10 cellular contexts compared by ENCODE assay signal in genomic region chr6:154653853-154654252, GRCh38.
DNase-seq lines count a peak whose midpoint lies in the region; ATAC-seq and TF ChIP-seq lines count a peak whose summit lies in the region.
"Had no signal": no experiment of that assay in that cellular context is flagged by ENCODE, and none has a peak within 500 bp of the region (broad histone marks: within the 10 kb centered on the region; RNA-seq: fewer than 3 reads in every experiment).

No MANE protein-coding gene starts in this region.

- H3K4me3 Mint-ChIP-seq in stimulated activated memory B cell treated with anti-CD40 and anti-IgM and Interleukin-4, amounts not matched to agents 10 μg/mL and 1 μg/mL and 100 μg/mL, for 72 hours, result no peak overlapping the region
- H3K4me3 Mint-ChIP-seq: activated CD8-positive, alpha-beta T cell treated with anti-CD3 and anti-CD28 coated beads, Interleukin-2, amount 10 ng/mL, durations not matched to agents 7 days and 5 days; stimulated activated naive CD8-positive, alpha-beta T cell treated with anti-CD3 and anti-CD28 coated beads, Interleukin-15, Interleukin-2, amounts not matched to agents 100 ng/mL and 50 ng/mL, for 24 hours had no signal

- H3K27ac ChIP-seq in upper lobe of right lung (peak overlapping the region; percentile 51), WERI-Rb-1 (no peak overlapping the region)
- H3K27ac ChIP-seq: neutrophil had no signal

- peaks cover 16% of the 10 kb centered on the region for H3K4me1 ChIP-seq in upper lobe of right lung

- H3K36me3 ChIP-seq in upper lobe of right lung (no peaks in the 10 kb centered on the region), WERI-Rb-1 (no peaks in the 10 kb centered on the region)
- H3K36me3 ChIP-seq: neutrophil had no signal

- peak; percentile 30 for DNase-seq in HT-29 (ENCODE audit: low spot score)
- DNase-seq in cardiac fibroblast (ENCODE audit: low read depth in 2 of 2), result peak; percentile 91 to 93
- peak; percentile 45 for DNase-seq in left kidney (ENCODE audit: low read depth, low spot score)
- DNase-seq in upper lobe of right lung, result no peak
- DNase-seq in NK-92 (lab: John Stamatoyannopoulos, UW; ENCODE audit: unreplicated experiment), result no peak
- DNase-seq in WERI-Rb-1, result no peak
- DNase-seq: activated CD8-positive, alpha-beta T cell treated with anti-CD3 and anti-CD28 coated beads, Interleukin-2, amount 10 ng/mL, durations not matched to agents 7 days and 5 days had no signal

- TF ChIP-seq CTCF in cardiac fibroblast (IDR thresholded peaks at IDR 0.05; ENCODE audit: low read depth, low read length), result no peak
- TF ChIP-seq CTCF in upper lobe of right lung (IDR thresholded peaks at IDR 0.05), result no peak
- TF ChIP-seq CTCF in WERI-Rb-1 (IDR thresholded peaks at IDR 0.05; ENCODE audit: low read depth, low read length), result no peak

- H3K27me3 ChIP-seq in upper lobe of right lung (no peaks in the 10 kb centered on the region), WERI-Rb-1 (ENCODE audit: insufficient read depth, low read depth, severe bottlenecking) (no peaks in the 10 kb centered on the region)
- H3K27me3 ChIP-seq: neutrophil had no signal

- H3K36me3 Mint-ChIP-seq in stimulated activated memory B cell treated with anti-CD40 and anti-IgM and Interleukin-4, amounts not matched to agents 10 μg/mL and 1 μg/mL and 100 μg/mL, for 72 hours, result no peaks in the 10 kb centered on the region

- H3K9me3 ChIP-seq in upper lobe of right lung, result no peaks in the 10 kb centered on the region
- no peaks in the 10 kb centered on the region for H3K9me3 ChIP-seq in WERI-Rb-1 (ENCODE audit: severe bottlenecking)
- H3K9me3 ChIP-seq: neutrophil had no signal

- H3K27ac Mint-ChIP-seq in stimulated activated memory B cell treated with anti-CD40 and anti-IgM and Interleukin-4, amounts not matched to agents 10 μg/mL and 1 μg/mL and 100 μg/mL, for 72 hours, result no peak overlapping the region
- H3K27ac Mint-ChIP-seq: activated CD8-positive, alpha-beta T cell treated with anti-CD3 and anti-CD28 coated beads, Interleukin-2, amount 10 ng/mL, durations not matched to agents 7 days and 5 days; stimulated activated naive CD8-positive, alpha-beta T cell treated with anti-CD3 and anti-CD28 coated beads, Interleukin-15, Interleukin-2, amounts not matched to agents 100 ng/mL and 50 ng/mL, for 24 hours had no signal

- no peaks in the 10 kb centered on the region for H3K9me3 Mint-ChIP-seq in stimulated activated memory B cell treated with anti-CD40 and anti-IgM and Interleukin-4, amounts not matched to agents 10 μg/mL and 1 μg/mL and 100 μg/mL, for 72 hours
- H3K9me3 Mint-ChIP-seq: stimulated activated naive CD8-positive, alpha-beta T cell treated with anti-CD3 and anti-CD28 coated beads, Interleukin-15, Interleukin-2, amounts not matched to agents 100 ng/mL and 50 ng/mL, for 24 hours had no signal

- intact Hi-C loops in upper lobe of right lung (cut with DNase I), result no loop called here

- H3K4me1 Mint-ChIP-seq in stimulated activated memory B cell treated with anti-CD40 and anti-IgM and Interleukin-4, amounts not matched to agents 10 μg/mL and 1 μg/mL and 100 μg/mL, for 72 hours, result peaks cover 5% of the 10 kb centered on the region

- peaks cover 9% of the 10 kb centered on the region for H3K27me3 Mint-ChIP-seq in stimulated activated memory B cell treated with anti-CD40 and anti-IgM and Interleukin-4, amounts not matched to agents 10 μg/mL and 1 μg/mL and 100 μg/mL, for 72 hours

- H3K4me3 ChIP-seq in cardiac fibroblast (replicated peaks in 1 of 2; ENCODE audit: low read depth in 2 of 2, low read length in 2 of 2) (no peak overlapping the region), upper lobe of right lung (no peak overlapping the region), WERI-Rb-1 (ENCODE audit: low read depth, low read length) (no peak overlapping the region)

- ATAC-seq in upper lobe of right lung, result peak; percentile 60
- no peak for ATAC-seq in stimulated activated memory B cell treated with anti-CD40 and anti-IgM and Interleukin-4, amounts not matched to agents 10 μg/mL and 1 μg/mL and 100 μg/mL, for 72 hours
- ATAC-seq: activated CD8-positive, alpha-beta T cell treated with anti-CD3 and anti-CD28 coated beads, Interleukin-2, amount 10 ng/mL, durations not matched to agents 7 days and 5 days had no signal

Comparison
In these comparisons a context has a peak if more than half of its experiments do, and no peak if none do; other contexts are left out.
1. DNase-seq: peak in HT-29 (single experiment), cardiac fibroblast (2 of 2) and left kidney (single experiment); none in upper lobe of right lung (single experiment), NK-92 (single experiment) and WERI-Rb-1 (single experiment).